12 cellular contexts compared by ENCODE assay signal in the genomic region with DNA sequence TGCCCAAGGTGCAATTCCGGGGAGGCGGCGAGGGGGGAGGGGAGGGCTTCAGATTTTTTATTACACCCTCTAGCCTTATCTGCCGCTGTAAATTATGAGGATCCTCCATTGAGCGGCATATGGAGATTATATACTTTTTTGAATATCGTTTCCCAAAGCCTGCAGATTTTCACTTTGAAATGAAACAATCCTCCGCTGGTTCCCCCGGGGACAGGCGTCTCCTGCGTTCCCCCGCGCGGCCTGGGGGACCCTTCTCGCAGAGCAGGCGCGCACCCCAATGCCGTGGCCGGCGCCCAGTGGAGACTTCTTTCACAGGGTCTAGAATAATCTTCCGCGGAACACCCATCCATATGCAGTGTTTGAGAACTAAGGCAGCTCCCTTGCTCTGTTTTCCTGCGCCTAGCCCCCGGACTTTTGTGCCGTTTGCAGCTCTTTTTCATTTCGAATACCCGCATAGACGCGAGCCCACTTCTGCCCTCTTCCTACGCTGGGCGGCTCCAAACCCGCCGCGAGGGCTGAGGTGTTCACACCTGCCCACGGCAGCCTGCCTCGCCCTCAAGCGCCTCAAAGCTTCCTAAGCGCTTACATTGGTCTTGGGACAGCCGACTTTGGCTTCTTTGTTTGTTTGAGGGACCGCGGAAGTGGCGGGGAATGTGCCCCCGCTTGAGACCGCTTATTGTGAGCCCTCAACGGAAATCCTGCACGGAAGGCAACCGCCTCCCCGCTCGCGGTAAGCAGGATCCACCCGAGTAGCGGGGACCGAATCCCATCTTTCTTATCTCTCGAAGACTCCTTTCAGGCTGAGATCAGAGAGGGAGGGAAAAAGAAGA. TPM values are rescaled to one million over a fixed set of nuclear protein-coding genes. Genes with fewer than 3 reads are reported as not detected.
A peak's percentile ranks its signal among the peaks of the same experiment; 100 is the strongest.
DNase-seq lines count a peak whose midpoint lies in the region; ATAC-seq lines count a peak whose summit lies in the region.
"Had no signal": no experiment of that assay in that cellular context is flagged by ENCODE, and none has a peak within 500 bp of the region (broad histone marks: within the 10 kb centered on the region; RNA-seq: fewer than 3 reads in every experiment).

No MANE protein-coding gene starts in this region.

- H3K9me3 ChIP-seq in NT2/D1 (ENCODE audit: insufficient read depth, low read length) (no peaks in the 10 kb centered on the region), right cardiac atrium (ENCODE audit: control insufficient read depth, low read length) (no peaks in the 10 kb centered on the region)

- peaks cover 10% of the 10 kb centered on the region for H3K4me1 ChIP-seq in NT2/D1 (ENCODE audit: insufficient read depth, insufficient read length)
- H3K4me1 ChIP-seq in right cardiac atrium (ENCODE audit: control insufficient read depth, insufficient read depth, low read length) = peaks cover 7% of the 10 kb centered on the region
- H3K4me1 ChIP-seq in rectal smooth muscle tissue (ENCODE audit: control insufficient read depth, insufficient read depth, low read length) = no peaks in the 10 kb centered on the region

- ATAC-seq in right cardiac atrium = no peak
- no peak for ATAC-seq in HG03025 (IDR thresholded peaks at IDR 0.05; ENCODE audit: low FRiP score, unreplicated experiment)

- 2% methylated on average over 53 of the region's 53 CpGs for WGBS in right cardiac atrium

- H3K9ac ChIP-seq in NT2/D1 (ENCODE audit: insufficient read length, low read depth) (no peak overlapping the region), rectal smooth muscle tissue (ENCODE audit: low read length) (no peak overlapping the region)

- H3K4me3 ChIP-seq in NT2/D1 (ENCODE audit: insufficient read length, low read depth) (peak overlapping the region; percentile 31), right cardiac atrium (ENCODE audit: low read length) (peak overlapping the region; percentile 21), rectal smooth muscle tissue (ENCODE audit: low read length) (peak overlapping the region; percentile 41)

- peak; percentile 5 for DNase-seq in GM03348 (ENCODE audit: low spot score)
- no peak for DNase-seq in NT2/D1 (ENCODE audit: low read depth, low spot score)
- no peak for DNase-seq in right cardiac atrium
- DNase-seq in epidermal melanocyte (ENCODE audit: insufficient read length, low spot score) = no peak
- DNase-seq in DMS 273 (lab: John Stamatoyannopoulos, UW; ENCODE audit: unreplicated experiment) = no peak
- DNase-seq: KG1; stimulated activated CD4-positive, alpha-beta T cell treated with anti-CD3 and anti-CD28 coated beads, Interleukin-12 subunit alpha, Interleukin-12 subunit beta, amount 100 ng/mL, for 4 hours; stimulated activated naive CD4-positive, alpha-beta T cell treated with Interleukin-2 at 50 U/mL for 16 hours; SW 1271 had no signal

- H3K27me3 ChIP-seq in NT2/D1 (ENCODE audit: insufficient read depth, insufficient read length) (peaks cover 100% of the 10 kb centered on the region), right cardiac atrium (ENCODE audit: control insufficient read depth, insufficient read depth) (no peaks in the 10 kb centered on the region), rectal smooth muscle tissue (ENCODE audit: control insufficient read depth, insufficient read depth, low read length) (peaks cover 35% of the 10 kb centered on the region)

- intact Hi-C loops in right cardiac atrium (cut with DNase I) = no loop called here

- H3K36me3 ChIP-seq in NT2/D1 (ENCODE audit: insufficient read depth, insufficient read length, low read length) = no peaks in the 10 kb centered on the region
- no peaks in the 10 kb centered on the region for H3K36me3 ChIP-seq in rectal smooth muscle tissue (ENCODE audit: control insufficient read depth, insufficient read depth, low read length)

- H3K27ac ChIP-seq in right cardiac atrium (ENCODE audit: low read length) = no peak overlapping the region
- no peak overlapping the region for H3K27ac ChIP-seq in rectal smooth muscle tissue (ENCODE audit: low read depth, low read length)

RNA-seq across cellular contexts. Expression of a gene that starts 7.5 kb away (rescaled TPM):
- total RNA-seq in right cardiac atrium = not detected
- polyA plus RNA-seq in right cardiac atrium = not detected
- polyA plus RNA-seq: keratinocyte had no signal
